8 cellular contexts compared by ENCODE assay signal in the genomic region with DNA sequence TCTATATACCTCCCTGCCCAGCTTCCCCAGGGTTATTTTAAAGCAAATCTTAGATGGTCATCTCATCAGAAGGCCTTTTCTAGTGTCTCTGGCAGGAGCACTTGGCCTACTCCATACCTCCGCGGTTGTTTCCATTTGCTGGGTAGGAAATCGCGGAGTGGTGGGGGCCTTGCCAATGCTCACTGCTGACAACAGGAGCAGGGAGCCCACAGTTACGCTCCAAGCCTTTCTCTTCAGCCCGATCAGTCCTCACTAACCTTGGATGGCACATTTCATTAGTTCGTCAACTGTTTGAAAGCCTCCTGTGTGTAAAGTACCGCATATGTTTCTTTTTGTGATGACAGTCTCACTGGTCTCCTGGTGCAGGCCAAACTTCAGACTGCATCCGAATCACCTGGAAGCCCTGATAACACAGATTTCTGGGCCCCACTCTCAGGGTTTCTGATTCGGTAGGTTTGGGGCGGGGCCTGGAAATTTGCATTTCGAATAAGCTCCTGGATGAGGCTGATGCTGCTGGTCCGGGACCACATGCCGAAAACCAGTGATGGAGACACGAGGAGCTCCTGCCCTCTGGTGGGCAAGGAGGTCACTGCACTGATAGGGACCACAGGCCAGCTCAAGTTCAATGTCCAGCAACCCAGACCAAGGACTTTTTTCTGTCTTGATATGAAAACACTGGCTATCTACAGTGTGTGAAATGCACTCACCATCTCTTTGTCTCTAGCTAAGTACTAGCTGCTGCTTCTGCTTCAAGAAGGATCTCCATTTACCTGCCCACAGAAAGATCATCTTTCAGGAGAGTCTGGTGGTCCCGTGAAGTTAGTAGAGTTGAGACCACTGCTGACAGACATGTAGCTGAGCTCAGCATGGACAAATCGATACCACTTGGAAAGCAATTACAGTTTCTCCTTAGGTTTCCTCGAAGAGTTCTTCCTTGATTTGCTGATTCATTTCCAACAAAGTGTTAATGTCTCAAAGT. TPM values are rescaled to one million over a fixed set of nuclear protein-coding genes. Genes with fewer than 3 reads are reported as not detected.
DNase-seq lines count a peak whose midpoint lies in the region; ATAC-seq and TF ChIP-seq lines count a peak whose summit lies in the region.

No MANE protein-coding gene starts in this region.

- H3K4me2 ChIP-seq in hepatocyte, result no peak overlapping the region

- H3K79me2 ChIP-seq in hepatocyte, result no peaks in the 10 kb centered on the region

- 59% methylated on average over 18 of the region's 18 CpGs for WGBS in hepatocyte (ENCODE audit: low lambda C conversion rate, missing lambda C conversion rate)

- H3K9me3 ChIP-seq in hepatocyte (ENCODE audit: low read depth), result no peaks in the 10 kb centered on the region

- no peaks in the 10 kb centered on the region for H3K36me3 ChIP-seq in hepatocyte (replicated peaks; ENCODE audit: insufficient read depth, low read depth)

- H3K27me3 ChIP-seq in hepatocyte, result no peaks in the 10 kb centered on the region

- peak; percentile 93 for ATAC-seq in GM19351 (IDR thresholded peaks at IDR 0.05; ENCODE audit: unreplicated experiment)
- peak; percentile 83 for ATAC-seq in sciatic nerve
- ATAC-seq in HG02870 (IDR thresholded peaks at IDR 0.05; ENCODE audit: unreplicated experiment), result no peak

- in situ Hi-C loops in astrocyte of the cerebellum (cut with HindIII; ENCODE audit: low sequenced_read_pairs), result no loop called here

- no peak overlapping the region for H3K27ac ChIP-seq in hepatocyte

- DNase-seq in COLO829 (ENCODE audit: low spot score), result peak; percentile 95
- DNase-seq in HK-2 (ENCODE audit: unreplicated experiment), result peak; percentile 56
- DNase-seq in SW480 (ENCODE audit: low spot score), result peak; percentile 40
- peak; percentile 20 for DNase-seq in astrocyte of the cerebellum (ENCODE audit: low read depth)
- peak; percentile 75 for DNase-seq in hepatocyte (ENCODE audit: low spot score)
- peak; percentile 83 for DNase-seq in sciatic nerve (ENCODE audit: low spot score)

- no peak overlapping the region for H3K4me3 ChIP-seq in astrocyte of the cerebellum (ENCODE audit: low read depth, low read length)
- no peak overlapping the region for H3K4me3 ChIP-seq in hepatocyte

- H4K20me1 ChIP-seq in hepatocyte (ENCODE audit: insufficient read depth, poor library complexity, severe bottlenecking), result no peaks in the 10 kb centered on the region

- H3K9me2 ChIP-seq in hepatocyte (replicated peaks; ENCODE audit: insufficient read depth), result no peaks in the 10 kb centered on the region

- TF ChIP-seq CTCF in astrocyte of the cerebellum (IDR thresholded peaks at IDR 0.05; ENCODE audit: low read depth, low read length, missing control alignments), result peak; percentile 96
- TF ChIP-seq CTCF in hepatocyte (IDR thresholded peaks at IDR 0.05; ENCODE audit: poor library complexity), result peak; percentile 82

- no peak overlapping the region for H2AFZ ChIP-seq in hepatocyte

- intact Hi-C loops in sciatic nerve (cut with DNase I), result loop anchor here (5.0 kb wide), 1 partner anchor 281 kb away; no protein-coding TSS in a partner anchor

- no peaks in the 10 kb centered on the region for H3K4me1 ChIP-seq in hepatocyte (ENCODE audit: insufficient read depth)

RNA-seq across cellular contexts. Expression of a gene that starts 14.0 kb away (rescaled TPM):
- total RNA-seq in hepatocyte (0.73 and 2.4 TPM in 2 replicates), sciatic nerve (0.76 TPM)
- not detected in 2 replicates for polyA plus RNA-seq in hepatocyte

Comparison
In these comparisons a context has a peak if more than half of its experiments do, and no peak if none do; other contexts are left out.
1. DNase-seq: peak in every context shown above with its lines; median percentile 95 in COLO829; 83 in sciatic nerve; 75 in hepatocyte; 56 in HK-2; 40 in SW480; 20 in astrocyte of the cerebellum.